Comparison of ENCODE assay signal across 2 cellular contexts in genomic region chr4:186294160-186294559, GRCh38.
TF ChIP-seq lines count a peak whose summit lies in the region.

No MANE protein-coding gene starts in this region.

TF ChIP-seq in GM23338, 12 proteins besides CTCF, POLR2A, EP300 and RAD21:
- TF ChIP-seq ZNF331 (CRISPR knock-in tag; IDR thresholded peaks at IDR 0.05; ENCODE audit: low read depth): no peak
- no peak for TF ChIP-seq JUNB (IDR thresholded peaks at IDR 0.05; ENCODE audit: unreplicated experiment)
- no peak for TF ChIP-seq ZNF114 (CRISPR knock-in tag; IDR thresholded peaks at IDR 0.05)
- no peak for TF ChIP-seq CREB1 (CRISPR knock-in tag; IDR thresholded peaks at IDR 0.05; ENCODE audit: low read depth)
- TF ChIP-seq EZH2 (IDR thresholded peaks at IDR 0.05; ENCODE audit: low read depth, unreplicated experiment): no peak
- no peak for TF ChIP-seq ETS1 (IDR thresholded peaks at IDR 0.05)
- no peak for TF ChIP-seq ZNF462 (CRISPR knock-in tag; IDR thresholded peaks at IDR 0.05)
- TF ChIP-seq REST (IDR thresholded peaks at IDR 0.05; ENCODE audit: unreplicated experiment): no peak
- TF ChIP-seq STAT1 (IDR thresholded peaks at IDR 0.05; ENCODE audit: unreplicated experiment): no peak
- TF ChIP-seq EZH2phosphoT487 (IDR thresholded peaks at IDR 0.05; ENCODE audit: unreplicated experiment): no peak
- TF ChIP-seq NANOG (IDR thresholded peaks at IDR 0.05; ENCODE audit: borderline replicate concordance): no peak
- TF ChIP-seq POLR2AphosphoS5 (IDR thresholded peaks at IDR 0.05; ENCODE audit: low read depth): no peak

TF ChIP-seq in H1, 55 proteins besides CTCF, POLR2A, EP300 and RAD21:
- TF ChIP-seq SRF (IDR thresholded peaks at IDR 0.05; ENCODE audit: low read depth, low read length) (no peak), HDAC6 (IDR thresholded peaks at IDR 0.05; ENCODE audit: low read depth, low read length) (no peak), POLR2AphosphoS5 (IDR thresholded peaks at IDR 0.05; ENCODE audit: low read depth, low read length) (no peak), TAF7 (optimal IDR thresholded peaks at IDR 0.05; ENCODE audit: borderline replicate concordance, low read depth, low read length) (no peak), BRCA1 (IDR thresholded peaks at IDR 0.05; ENCODE audit: low read depth, low read length) (no peak), TEAD4 (IDR thresholded peaks at IDR 0.05; ENCODE audit: low read depth, low read length) (no peak), CBX5 (IDR thresholded peaks at IDR 0.05; ENCODE audit: low read depth, low read length) (no peak), PHF8 (conservative IDR thresholded peaks at IDR 0.05; ENCODE audit: low read depth, low read length) (no peak), CBX8 (IDR thresholded peaks at IDR 0.05; ENCODE audit: borderline replicate concordance, low read depth, low read length) (no peak), BACH1 (IDR thresholded peaks at IDR 0.05; ENCODE audit: low read length) (no peak), ZNF274 (IDR thresholded peaks at IDR 0.05; ENCODE audit: borderline replicate concordance, extremely low read depth, low read length) (no peak), CHD1 (IDR thresholded peaks at IDR 0.05; ENCODE audit: low read depth, low read length) (no peak), CTBP2 (IDR thresholded peaks at IDR 0.05; ENCODE audit: borderline replicate concordance, insufficient read depth, insufficient read length, low read length) (no peak), KDM1A (IDR thresholded peaks at IDR 0.05; ENCODE audit: borderline replicate concordance, low read length) (no peak), TAF1 (IDR thresholded peaks at IDR 0.05; ENCODE audit: low read depth, low read length) (no peak), CEBPB (IDR thresholded peaks at IDR 0.05; ENCODE audit: low read depth, low read length) (no peak), HDAC2 (IDR thresholded peaks at IDR 0.05; ENCODE audit: borderline replicate concordance in 1 of 2, low read depth in 2 of 2, low read length in 2 of 2) (no peak)
TF ChIP-seq in H1: peak in this region for 0.
